18 cellular contexts compared by ENCODE assay signal in genomic region chr5:39022151-39022550, GRCh38.
"Had no signal": no experiment of that assay in that cellular context is flagged by ENCODE, and none has a peak within 500 bp of the region (broad histone marks: within the 10 kb centered on the region; RNA-seq: fewer than 3 reads in every experiment).

No MANE protein-coding gene starts in this region.

- H3K27ac Mint-ChIP-seq: activated naive CD4-positive, alpha-beta T cell treated with anti-CD3 and anti-CD28 coated beads for 36 hours; activated T-helper 17 cell treated with anti-CD3 and anti-CD28 coated beads, Interleukin-2, amount 50 U/mL, for 72 hours had no signal

- H3K27me3 Mint-ChIP-seq: activated T-helper 17 cell treated with anti-CD3 and anti-CD28 coated beads, Interleukin-2, amount 50 U/mL, for 72 hours had no signal

- H3K4me3 Mint-ChIP-seq: activated naive CD4-positive, alpha-beta T cell treated with anti-CD3 and anti-CD28 coated beads for 36 hours; activated T-helper 17 cell treated with anti-CD3 and anti-CD28 coated beads, Interleukin-2, amount 50 U/mL, for 72 hours had no signal

- H3K27me3 ChIP-seq: body of pancreas, colonic mucosa, left lung, tibial nerve had no signal

- H3K4me1 ChIP-seq: body of pancreas, colonic mucosa had no signal

- ATAC-seq: activated CD4-positive, CD25-positive, alpha-beta regulatory T cell treated with anti-CD3 and anti-CD28 coated beads, Interleukin-2, amount 50 U/mL, for 24 hours; activated T-helper 17 cell treated with anti-CD3 and anti-CD28 coated beads, Interleukin-2, amount 50 U/mL, for 72 hours; body of pancreas; esophagus mucosa; left lung had no signal

- H3K36me3 ChIP-seq: colonic mucosa had no signal

- H3K4me3 ChIP-seq: body of pancreas, colonic mucosa, left lung, smooth muscle cell, tibial nerve had no signal

- DNase-seq: activated CD4-positive, alpha-beta T cell treated with anti-CD3 and anti-CD28 coated beads, Interleukin-2, amount 50 U/mL, for 4 hours; activated naive CD4-positive, alpha-beta T cell treated with anti-CD3 and anti-CD28 coated beads for 36 hours; amniotic stem cell; body of pancreas; colonic mucosa; left lung; retina; stimulated activated CD4-positive, alpha-beta T cell treated with anti-CD3 and anti-CD28 coated beads, Interleukin-4, amount 100 ng/mL, for 4 hours; stimulated activated CD8-positive, alpha-beta memory T cell treated with anti-CD3 and anti-CD28 coated beads, Interleukin-4, amount 100 ng/mL, for 48 hours; stimulated activated naive CD4-positive, alpha-beta T cell treated with Interleukin-2 at 50 U/mL for 16 hours; substantia nigra had no signal

- H3K9me3 ChIP-seq: body of pancreas, colonic mucosa, left lung, tibial nerve had no signal

- H3K27ac ChIP-seq: body of pancreas, colonic mucosa, left lung, parathyroid adenoma, tibial nerve had no signal

- H3K9me3 Mint-ChIP-seq: activated naive CD4-positive, alpha-beta T cell treated with anti-CD3 and anti-CD28 coated beads for 36 hours; activated T-helper 17 cell treated with anti-CD3 and anti-CD28 coated beads, Interleukin-2, amount 50 U/mL, for 72 hours had no signal

- FAIRE-seq: keratinocyte had no signal
